Comparison of ENCODE assay signal across 9 cellular contexts in the genomic region with DNA sequence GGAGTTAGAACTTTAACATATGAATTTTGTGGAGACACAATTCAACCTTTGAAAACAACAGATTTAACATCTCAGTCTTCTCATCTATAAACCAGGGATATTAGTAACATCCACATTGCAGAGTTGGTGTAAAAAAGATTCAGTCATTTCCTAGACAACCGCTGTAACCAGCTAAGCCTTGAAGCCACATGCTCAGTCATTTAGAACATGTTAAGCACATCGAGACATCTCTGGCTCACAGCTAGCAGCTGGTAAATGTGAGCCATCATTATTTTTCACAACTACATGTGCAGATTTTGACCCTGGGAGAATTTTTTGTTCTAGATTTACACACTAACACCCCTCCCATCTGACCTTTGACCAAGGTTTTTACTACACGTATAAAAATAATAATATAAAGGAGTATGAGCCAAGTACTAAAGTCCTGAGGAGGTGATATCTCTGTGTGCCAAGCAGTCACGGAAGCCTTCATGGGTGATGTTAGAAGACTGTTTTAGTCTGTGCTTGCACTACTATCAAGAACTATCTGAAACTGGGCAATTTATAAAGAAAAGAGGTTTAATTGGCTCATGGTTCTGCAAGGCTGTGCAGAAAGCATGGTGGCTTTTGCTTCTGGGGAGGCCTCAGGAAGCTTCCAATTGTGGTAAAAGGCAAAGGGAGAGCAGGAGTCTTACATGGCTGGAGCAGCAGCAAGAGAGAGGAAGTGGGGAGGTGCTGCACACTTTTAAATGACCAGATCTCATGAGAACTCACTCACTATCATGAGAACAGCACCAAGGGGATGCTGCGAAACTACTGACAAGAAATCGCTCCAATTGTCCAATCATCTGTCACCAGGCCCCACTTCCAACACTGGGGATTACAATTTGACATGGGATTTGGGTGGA. TPM values are rescaled to one million over a fixed set of nuclear protein-coding genes. Genes with fewer than 3 reads are reported as not detected.
"Had no signal": no experiment of that assay in that cellular context is flagged by ENCODE, and none has a peak within 500 bp of the region (broad histone marks: within the 10 kb centered on the region; RNA-seq: fewer than 3 reads in every experiment).

No MANE protein-coding gene starts in this region.

- H3K4me3 ChIP-seq: pancreas, stomach, thoracic aorta, vagina had no signal

- H3K27ac ChIP-seq: ascending aorta, pancreas, stomach, thoracic aorta, vagina, WERI-Rb-1 had no signal

- H3K4me3 Mint-ChIP-seq: mesothelial cell of epicardium had no signal

- H3K9me3 Mint-ChIP-seq: naive B cell had no signal

- FAIRE-seq: bronchial epithelial cell, pancreas had no signal

- H3K36me3 ChIP-seq: ascending aorta, pancreas, stomach, thoracic aorta, vagina, WERI-Rb-1 had no signal

- H3K27ac Mint-ChIP-seq: mesothelial cell of epicardium had no signal

- H3K9me3 ChIP-seq: ascending aorta, pancreas, stomach, thoracic aorta, vagina had no signal

- H3K27me3 ChIP-seq: ascending aorta, vagina had no signal

- H3K4me1 ChIP-seq: ascending aorta, pancreas, stomach, vagina had no signal

- H3K27me3 Mint-ChIP-seq: naive B cell had no signal

RNA-seq across cellular contexts. Expression of gene IL20RA, which starts 48.7 kb away (rescaled TPM):
- total RNA-seq: ascending aorta had no signal
